Comparison of ENCODE assay signal across 8 cellular contexts in genomic region chr11:3824714-3825472, GRCh38. TPM values are rescaled to one million over a fixed set of nuclear protein-coding genes. Genes with fewer than 3 reads are reported as not detected.
DNase-seq lines count a peak whose midpoint lies in the region; ATAC-seq, FAIRE-seq and TF ChIP-seq lines count a peak whose summit lies in the region.

No MANE protein-coding gene starts in this region.

- H3K9me3 ChIP-seq in A549 = no peaks in the 10 kb centered on the region
- H3K9me3 ChIP-seq in PC-9 (ENCODE audit: insufficient read depth, low read depth) = no peaks in the 10 kb centered on the region

- no peak overlapping the region for H3K4me3 Mint-ChIP-seq in activated T-cell treated with anti-CD3 and anti-CD28 coated beads, Interleukin-2, amount 50 U/mL, for 72 hours
- H3K4me3 Mint-ChIP-seq in glutamatergic neuron (ENCODE audit: unreplicated experiment) = no peak overlapping the region

- no peak for FAIRE-seq in A549 (lab: Jason Lieb, UNC)

- TF ChIP-seq EP300 in A549 (IDR thresholded peaks at IDR 0.05) = no peak

- TF ChIP-seq CTCF in A549 (IDR thresholded peaks at IDR 0.05) = peak; percentile 50
- peak; percentile 89 for TF ChIP-seq CTCF in GM13977 (IDR thresholded peaks at IDR 0.05; ENCODE audit: extremely low read depth, insufficient read depth, missing control alignments)
- TF ChIP-seq CTCF in PC-9 (conservative IDR thresholded peaks at IDR 0.05) = 0 out of 2 replicates have a peak, but pooled peaks have one; percentile 46
- TF ChIP-seq CTCF in glutamatergic neuron (IDR thresholded peaks at IDR 0.05; ENCODE audit: partially characterized antibody, unreplicated experiment) = peak; percentile 76

- TF ChIP-seq POLR2A in A549 (IDR thresholded peaks at IDR 0.05; ENCODE audit: low read length) = no peak

- no peaks in the 10 kb centered on the region for H3K27me3 Mint-ChIP-seq in activated T-cell treated with anti-CD3 and anti-CD28 coated beads, Interleukin-2, amount 50 U/mL, for 72 hours (ENCODE audit: low read depth)
- peaks cover 6% of the 10 kb centered on the region for H3K27me3 Mint-ChIP-seq in glutamatergic neuron (ENCODE audit: unreplicated experiment)

- peak in 1 of 2 experiments; percentile 56; a peak in 2 of 5 replicates for TF ChIP-seq RAD21 in A549 (conservative IDR thresholded peaks at IDR 0.05 in 1 of 2, IDR thresholded peaks at IDR 0.05 in 1 of 2)

- intact Hi-C loops in PC-9 (cut with micrococcal nuclease; ENCODE audit: unreplicated experiment) (no loop called here), sciatic nerve (cut with DNase I) (no loop called here)

- H3K4me1 ChIP-seq in A549 = peaks cover 6% of the 10 kb centered on the region; the same call in 1 of the 3 replicates
- no peaks in the 10 kb centered on the region for H3K4me1 ChIP-seq in PC-9 (replicated peaks; ENCODE audit: insufficient read depth)

- H3K36me3 Mint-ChIP-seq in activated T-cell treated with anti-CD3 and anti-CD28 coated beads, Interleukin-2, amount 50 U/mL, for 72 hours (ENCODE audit: insufficient read depth in 2 of 2) = peaks cover 9 to 11% of the 10 kb centered on the region in 2 donors
- no peaks in the 10 kb centered on the region for H3K36me3 Mint-ChIP-seq in glutamatergic neuron (ENCODE audit: unreplicated experiment)

- H3K4me2 ChIP-seq in A549 (no peak overlapping the region), PC-9 (no peak overlapping the region)

- H3K27ac Mint-ChIP-seq in activated T-cell treated with anti-CD3 and anti-CD28 coated beads, Interleukin-2, amount 50 U/mL, for 72 hours = no peak overlapping the region
- peak overlapping the region; percentile 57 for H3K27ac Mint-ChIP-seq in glutamatergic neuron (ENCODE audit: unreplicated experiment)

- in situ Hi-C loops in GM13977 (cut with MboI; ENCODE audit: low pct_unique_long_range_greater_than_20kb, low sequenced_read_pairs, unreplicated experiment) = no loop called here

- CTCF ChIA-PET in A549 (lab: Yijun Ruan, JAX) (interaction anchor here (0.8 to 1.4 kb wide), 10 partner anchors 9 to 181 kb away, joined by 3 to 9 read pairs (median 5); partner anchors contain the start of genes RHOG and STIM1), PC-9 (lab: Charles Lee) (no interaction called here)

- H3K27ac ChIP-seq in A549 (no peak overlapping the region), PC-9 (no peak overlapping the region)

- no peaks in the 10 kb centered on the region for H3K27me3 ChIP-seq in PC-9 (ENCODE audit: insufficient read depth, low read depth)

- no peak overlapping the region for H2AFZ ChIP-seq in PC-9

- no peaks in the 10 kb centered on the region; the same call in 1 of the 2 replicates for H3F3A ChIP-seq in PC-9 (ENCODE audit: insufficient read depth, low read depth)

- BruUV-seq in PC-9 (replicated peaks; lab: Mats Ljungman, UMichigan) = no TSS peak

- POLR2A ChIA-PET in A549 (lab: Yijun Ruan, JAX) (interaction anchor here (0.6 to 0.9 kb wide), 2 partner anchors 27 to 44 kb away, joined by 3 to 9 read pairs; no protein-coding TSS in a partner anchor), PC-9 (lab: Charles Lee; ENCODE audit: unreplicated experiment) (no interaction called here)

- DNase-seq in A549 (ENCODE audit: low read depth in 1 of 2, low spot score in 1 of 2) (peak; percentile 80 to 81), GM13977 (ENCODE audit: low spot score) (peak; percentile 84), PC-9 (peak in 1 of 2 experiments; percentile 17), glutamatergic neuron (peak; percentile 83), sciatic nerve (ENCODE audit: low spot score) (peak; percentile 75), NCI-H1417 treated with DMSO at 0.1 percent for 48 hours (lab: John Stamatoyannopoulos, UW) (no peak)
- peak; percentile 84 for DNase-seq in activated T-cell treated with anti-CD3 and anti-CD28 coated beads, Interleukin-2, amount 50 U/mL, for 72 hours

- H3K9me3 Mint-ChIP-seq in activated T-cell treated with anti-CD3 and anti-CD28 coated beads, Interleukin-2, amount 50 U/mL, for 72 hours = no peaks in the 10 kb centered on the region
- H3K9me3 Mint-ChIP-seq in glutamatergic neuron (ENCODE audit: unreplicated experiment) = no peaks in the 10 kb centered on the region

- no peak overlapping the region for H3K4me3 ChIP-seq in A549
- no peak overlapping the region for H3K4me3 ChIP-seq in PC-9

- peaks cover 30% of the 10 kb centered on the region for H3K4me1 Mint-ChIP-seq in activated T-cell treated with anti-CD3 and anti-CD28 coated beads, Interleukin-2, amount 50 U/mL, for 72 hours (ENCODE audit: low read depth)
- H3K4me1 Mint-ChIP-seq in glutamatergic neuron (ENCODE audit: low read depth, unreplicated experiment) = no peaks in the 10 kb centered on the region

- H3K36me3 ChIP-seq in PC-9 (ENCODE audit: low read depth) = no peaks in the 10 kb centered on the region

- peak; percentile 70 to 91 for ATAC-seq in A549
- peak; percentile 85 for ATAC-seq in HG02981 (IDR thresholded peaks at IDR 0.05; ENCODE audit: unreplicated experiment)
- peak; percentile 80 to 88 for ATAC-seq in activated T-cell treated with anti-CD3 and anti-CD28 coated beads, Interleukin-2, amount 50 U/mL, for 72 hours (replicated peaks in 1 of 2)
- peak; percentile 39 for ATAC-seq in sciatic nerve

- H3K79me2 ChIP-seq in PC-9 (ENCODE audit: low read depth) = no peaks in the 10 kb centered on the region

- H3K9me2 ChIP-seq in PC-9 (ENCODE audit: insufficient read depth) = no peaks in the 10 kb centered on the region

- WGBS in A549 (ENCODE audit: missing lambda C conversion rate) = 79% methylated on average over 18 of the region's 18 CpGs

- H4K20me1 ChIP-seq in PC-9 (ENCODE audit: insufficient read depth) = no peaks in the 10 kb centered on the region

TF ChIP-seq in A549, 52 proteins besides CTCF, POLR2A, EP300 and RAD21:
- peak; percentile 27; the same call in 2 of the 3 replicates for TF ChIP-seq SMC3 (IDR thresholded peaks at IDR 0.05)
- no peak for TF ChIP-seq HDAC2 (IDR thresholded peaks at IDR 0.05)

RNA-seq across cellular contexts. Expression of gene RHOG, which starts 15.9 kb away (rescaled TPM):
- polyA plus RNA-seq in A549 (2011; rRNA removed) (41.1 and 54.3 TPM in 2 replicates), A549 (2017; fragmentation: RNase III; extraction: RNeasy Plus Mini Kit Qiagen cat#74134 plus additional on column Dnase treatment) (55.0 to 64.3 TPM (median 62.2 TPM) in 3 replicates)
- polyA plus RNA-seq in A549 (2012; cell fraction: cytosol; rRNA removed) = 111 and 157 TPM in 2 replicates
- 59.8 and 100 TPM in 2 replicates for polyA plus RNA-seq in A549 (2012; cell fraction: nucleus; rRNA removed)
- 87.2 and 95.3 TPM in 2 replicates for polyA minus RNA-seq in A549 (2011; rRNA and poly(A)+ RNA removed)
- total RNA-seq in PC-9 (2021) (31.0 and 36.1 TPM in 2 replicates), glutamatergic neuron (ENCODE audit: unreplicated experiment) (6.6 TPM), sciatic nerve (50.6 TPM)
- 100 to 1,000 TPM; 196 to 215 TPM for total RNA-seq in activated T-cell treated with anti-CD3 and anti-CD28 coated beads, Interleukin-2, amount 50 U/mL, for 72 hours

RNA-seq across cellular contexts. Expression of gene PGAP2, which starts 16.5 kb away (rescaled TPM):
- polyA plus RNA-seq in A549 (2011; rRNA removed) (35.2 and 49.2 TPM in 2 replicates), A549 (2017; fragmentation: RNase III; extraction: RNeasy Plus Mini Kit Qiagen cat#74134 plus additional on column Dnase treatment) (31.4 to 32.4 TPM (median 32.1 TPM) in 3 replicates)
- polyA plus RNA-seq in A549 (2012; cell fraction: cytosol; rRNA removed) = 47.6 and 65.5 TPM in 2 replicates
- 65.2 and 78.0 TPM in 2 replicates for polyA plus RNA-seq in A549 (2012; cell fraction: nucleus; rRNA removed)
- polyA minus RNA-seq in A549 (2011; rRNA and poly(A)+ RNA removed) = 49.4 and 59.3 TPM in 2 replicates
- total RNA-seq in PC-9 (2021) (37.7 and 39.5 TPM in 2 replicates), glutamatergic neuron (ENCODE audit: unreplicated experiment) (20.0 TPM), sciatic nerve (15.8 TPM)
- total RNA-seq in activated T-cell treated with anti-CD3 and anti-CD28 coated beads, Interleukin-2, amount 50 U/mL, for 72 hours = 10 to 100 TPM; 37.6 to 45.9 TPM

RNA-seq across cellular contexts. Expression of gene NUP98, which starts 27.5 kb away (rescaled TPM):
- polyA plus RNA-seq in A549 (2011; rRNA removed) (121 and 152 TPM in 2 replicates), A549 (2017; fragmentation: RNase III; extraction: RNeasy Plus Mini Kit Qiagen cat#74134 plus additional on column Dnase treatment) (51.9 to 54.2 TPM (median 53.0 TPM) in 3 replicates)
- polyA plus RNA-seq in A549 (2012; cell fraction: cytosol; rRNA removed) = 90.1 and 114 TPM in 2 replicates
- 307 and 359 TPM in 2 replicates for polyA plus RNA-seq in A549 (2012; cell fraction: nucleus; rRNA removed)
- polyA minus RNA-seq in A549 (2011; rRNA and poly(A)+ RNA removed) = 354 and 372 TPM in 2 replicates
- total RNA-seq in PC-9 (2021) (49.8 and 59.7 TPM in 2 replicates), glutamatergic neuron (ENCODE audit: unreplicated experiment) (49.6 TPM), sciatic nerve (93.1 TPM)
- 100 to 1,000 TPM; 141 to 149 TPM for total RNA-seq in activated T-cell treated with anti-CD3 and anti-CD28 coated beads, Interleukin-2, amount 50 U/mL, for 72 hours

RNA-seq across cellular contexts. Expression of gene STIM1, which starts 30.6 kb away (rescaled TPM):
- polyA plus RNA-seq in A549 (2011; rRNA removed) (38.7 and 42.5 TPM in 2 replicates), A549 (2017; fragmentation: RNase III; extraction: RNeasy Plus Mini Kit Qiagen cat#74134 plus additional on column Dnase treatment) (32.8 to 35.3 TPM (median 35.2 TPM) in 3 replicates)
- 22.4 and 26.1 TPM in 2 replicates for polyA plus RNA-seq in A549 (2012; cell fraction: cytosol; rRNA removed)
- 40.8 and 56.0 TPM in 2 replicates for polyA plus RNA-seq in A549 (2012; cell fraction: nucleus; rRNA removed)
- 60.6 and 70.8 TPM in 2 replicates for polyA minus RNA-seq in A549 (2011; rRNA and poly(A)+ RNA removed)
- total RNA-seq in PC-9 (2021) (26.8 and 28.3 TPM in 2 replicates), glutamatergic neuron (ENCODE audit: unreplicated experiment) (9.6 TPM), sciatic nerve (49.6 TPM)
- 100 to 1,000 TPM; 129 to 157 TPM for total RNA-seq in activated T-cell treated with anti-CD3 and anti-CD28 coated beads, Interleukin-2, amount 50 U/mL, for 72 hours
